33 cellular contexts compared by ENCODE assay signal in genomic region chr6:143505537-143505936, GRCh38. TPM values are rescaled to one million over a fixed set of nuclear protein-coding genes. Genes with fewer than 3 reads are reported as not detected.
DNase-seq lines count a peak whose midpoint lies in the region; ATAC-seq, FAIRE-seq and TF ChIP-seq lines count a peak whose summit lies in the region.
"Had no signal": no experiment of that assay in that cellular context is flagged by ENCODE, and none has a peak within 500 bp of the region (broad histone marks: within the 10 kb centered on the region; RNA-seq: fewer than 3 reads in every experiment).

No MANE protein-coding gene starts in this region.

- peak; percentile 72 to 96 for ATAC-seq in activated T-cell treated with anti-CD3 and anti-CD28 coated beads, Interleukin-2, amount 50 U/mL, for 72 hours (replicated peaks in 1 of 2)
- ATAC-seq in GM19463 (IDR thresholded peaks at IDR 0.05; ENCODE audit: unreplicated experiment), result peak; percentile 23
- ATAC-seq in HG03159 (IDR thresholded peaks at IDR 0.05; ENCODE audit: unreplicated experiment), result peak; percentile 41
- ATAC-seq in K562, result no peak
- no peak for ATAC-seq in GM18505 (IDR thresholded peaks at IDR 0.05; ENCODE audit: unreplicated experiment)
- ATAC-seq: activated naive CD8-positive, alpha-beta T cell treated with anti-CD3 and anti-CD28 coated beads, Interleukin-2, amount 50 U/mL, for 24 hours; psoas muscle had no signal

- H3K36me3 ChIP-seq in K562 (ENCODE audit: control insufficient read depth, insufficient read depth, low read length), result peaks cover 92% of the 10 kb centered on the region
- H3K36me3 ChIP-seq: WERI-Rb-1 had no signal

- H3K27ac ChIP-seq in K562 (ENCODE audit: extremely low read depth, low read depth, low read length), result no peak overlapping the region
- H3K27ac ChIP-seq: coronary artery, epithelial cell of prostate, psoas muscle, RWPE1, SJSA1, WERI-Rb-1 had no signal

- no peak overlapping the region for H2AFZ ChIP-seq in K562 (ENCODE audit: low read depth, low read length)

- no peaks in the 10 kb centered on the region for H3K9me3 ChIP-seq in K562 (replicated peaks; ENCODE audit: control insufficient read depth, insufficient read depth, low read depth, low read length)
- H3K9me3 ChIP-seq: psoas muscle, SJSA1 had no signal

- no peak for TF ChIP-seq CTCF in K562 (IDR thresholded peaks at IDR 0.05 in 2 of 3, conservative IDR thresholded peaks at IDR 0.05 in 1 of 3; ENCODE audit: insufficient read depth in 2 of 3, low read depth in 1 of 3, low read length in 3 of 3)
- TF ChIP-seq CTCF in CD14-positive monocyte (IDR thresholded peaks at IDR 0.05), result no peak

- no peak overlapping the region for H3K9ac ChIP-seq in K562 (ENCODE audit: insufficient read depth in 1 of 2, low read depth in 2 of 2, low read length in 2 of 2)

- 91% methylated on average over 2 of the region's 2 CpGs for WGBS in K562 (ENCODE audit: insufficient coverage, low coverage, missing lambda C conversion rate)

- TF ChIP-seq EP300 in K562 (IDR thresholded peaks at IDR 0.05; ENCODE audit: low read length), result no peak

- no peak for DNase-seq in activated T-cell treated with anti-CD3 and anti-CD28 coated beads, Interleukin-2, amount 50 U/mL, for 72 hours
- DNase-seq in activated T-cell treated with anti-CD3 and anti-CD28 coated beads, Interleukin-2, amount 50 U/mL, for 48 hours, result no peak
- DNase-seq in K562 (ENCODE audit: extremely low read depth in 1 of 4, low spot score in 3 of 4) (no peak), NCI-H2196 treated with DMSO at 0.1 percent for 48 hours (lab: John Stamatoyannopoulos, UW; ENCODE audit: unreplicated experiment) (no peak), CD14-positive monocyte (ENCODE audit: low spot score) (no peak)
- DNase-seq: ACHN; activated CD4-positive, alpha-beta T cell treated with anti-CD3 and anti-CD28 coated beads, Interleukin-2, amount 50 U/mL, for 4 hours; activated gamma-delta T cell treated with Interleukin-2 at 50 U/mL for 16 hours; activated naive CD8-positive, alpha-beta T cell treated with anti-CD3 and anti-CD28 coated beads, Interleukin-2, amount 50 U/mL, for 24 hours; DMS 273 treated with DMSO at 0.1 percent for 48 hours; effector memory CD4-positive, alpha-beta T cell; EL; GOT3; HFFc6; mammary epithelial cell; NCI-H1048; NCI-H1694; NCI-H446 treated with DMSO at 0.1 percent for 48 hours; NCI-H774; psoas muscle; stimulated activated CD4-positive, alpha-beta T cell treated with anti-CD3 and anti-CD28 coated beads, Interleukin-4, amount 100 ng/mL, for 24 hours; substantia nigra; trophoblast cell; WERI-Rb-1 had no signal

- peak overlapping the region in 1 of 2 donors; percentile 62 for H3K4me3 Mint-ChIP-seq in activated T-cell treated with anti-CD3 and anti-CD28 coated beads, Interleukin-2, amount 50 U/mL, for 72 hours
- H3K4me3 Mint-ChIP-seq in CD14-positive monocyte, result no peak overlapping the region
- H3K4me3 Mint-ChIP-seq: activated naive CD8-positive, alpha-beta T cell treated with anti-CD3 and anti-CD28 coated beads, Interleukin-2, amount 50 U/mL, for 24 hours; B cell; HFFc6; natural killer cell treated with Interleukin-12 subunit alpha and Interleukin-12 subunit beta and Interleukin-15 and Interleukin-18, amount 100 ng/mL, for 72 hours had no signal

- no TSS peak for BruUV-seq in K562 (replicated peaks; lab: Mats Ljungman, UMichigan)

- no peaks in the 10 kb centered on the region for H3K27me3 Mint-ChIP-seq in activated T-cell treated with anti-CD3 and anti-CD28 coated beads, Interleukin-2, amount 50 U/mL, for 72 hours (ENCODE audit: low read depth)
- H3K27me3 Mint-ChIP-seq in CD14-positive monocyte (ENCODE audit: low read depth in 3 of 3), result no peaks in the 10 kb centered on the region
- H3K27me3 Mint-ChIP-seq: activated naive CD8-positive, alpha-beta T cell treated with anti-CD3 and anti-CD28 coated beads, Interleukin-2, amount 50 U/mL, for 24 hours; B cell; natural killer cell treated with Interleukin-12 subunit alpha and Interleukin-12 subunit beta and Interleukin-15 and Interleukin-18, amount 100 ng/mL, for 72 hours had no signal

- peak overlapping the region; percentile 87 for H3K27ac Mint-ChIP-seq in activated T-cell treated with anti-CD3 and anti-CD28 coated beads, Interleukin-2, amount 50 U/mL, for 72 hours
- peak overlapping the region in 2 of 7 donors; percentile 4 to 7 for H3K27ac Mint-ChIP-seq in CD14-positive monocyte
- H3K27ac Mint-ChIP-seq: activated naive CD8-positive, alpha-beta T cell treated with anti-CD3 and anti-CD28 coated beads, Interleukin-2, amount 50 U/mL, for 24 hours; B cell; HFFc6 had no signal

- H3K9me3 Mint-ChIP-seq in activated T-cell treated with anti-CD3 and anti-CD28 coated beads, Interleukin-2, amount 50 U/mL, for 72 hours, result no peaks in the 10 kb centered on the region
- no peaks in the 10 kb centered on the region for H3K9me3 Mint-ChIP-seq in CD14-positive monocyte
- H3K9me3 Mint-ChIP-seq: activated naive CD8-positive, alpha-beta T cell treated with anti-CD3 and anti-CD28 coated beads, Interleukin-2, amount 50 U/mL, for 24 hours; HFFc6; natural killer cell treated with Interleukin-12 subunit alpha and Interleukin-12 subunit beta and Interleukin-15 and Interleukin-18, amount 100 ng/mL, for 72 hours had no signal

- H3K9me1 ChIP-seq in K562 (ENCODE audit: control insufficient read depth, insufficient read depth, low read length), result no peaks in the 10 kb centered on the region

- in situ Hi-C loops in K562 (cut with MboI), result no loop called here

- H4K20me1 ChIP-seq in K562 (replicated peaks; ENCODE audit: control insufficient read depth, insufficient read depth, low read length), result 0 out of 2 replicates have a peak, but pooled peaks cover 3% of the 10 kb centered on the region

- TF ChIP-seq RAD21 in K562 (CRISPR knock-in tag; conservative IDR thresholded peaks at IDR 0.05 in 1 of 2, IDR thresholded peaks at IDR 0.05 in 1 of 2), result no peak

- FAIRE-seq in K562 (lab: Jason Lieb, UNC), result no peak

- peaks cover 28% of the 10 kb centered on the region for H3K4me1 Mint-ChIP-seq in activated T-cell treated with anti-CD3 and anti-CD28 coated beads, Interleukin-2, amount 50 U/mL, for 72 hours (ENCODE audit: low read depth)
- peaks cover 21% of the 10 kb centered on the region for H3K4me1 Mint-ChIP-seq in CD14-positive monocyte

- no peaks in the 10 kb centered on the region for H3K27me3 ChIP-seq in K562 (ENCODE audit: control insufficient read depth in 2 of 2, insufficient read depth in 2 of 2, low read length in 2 of 2)
- H3K27me3 ChIP-seq: SJSA1 had no signal

- no peak overlapping the region for H3K4me2 ChIP-seq in K562 (ENCODE audit: insufficient read depth, low read length)

- peaks cover 34% of the 10 kb centered on the region for H3K79me2 ChIP-seq in K562 (ENCODE audit: control insufficient read depth, insufficient read depth, low read length)

- POLR2A ChIA-PET in K562 (lab: Yijun Ruan, JAX), result interaction anchor here (1.4 kb wide), 2 partner anchors 8 to 14 kb away, joined by 3 to 5 read pairs; no protein-coding TSS in a partner anchor

- H3K4me3 ChIP-seq in K562, result no peak overlapping the region
- H3K4me3 ChIP-seq: coronary artery, psoas muscle, SJSA1 had no signal

- intact Hi-C loops in K562 (cut with micrococcal nuclease), result no loop called here
- intact Hi-C loops in CD14-positive monocyte (cut with micrococcal nuclease), result no loop called here

- CTCF ChIA-PET in K562 (lab: Yijun Ruan, JAX; ENCODE audit: low intra/inter-chr PET ratio), result no interaction called here

- peaks cover 0 to 6% of the 10 kb centered on the region in 2 donors for H3K36me3 Mint-ChIP-seq in activated T-cell treated with anti-CD3 and anti-CD28 coated beads, Interleukin-2, amount 50 U/mL, for 72 hours (ENCODE audit: insufficient read depth in 2 of 2)
- peaks cover 60 to 72% of the 10 kb centered on the region in 2 donors for H3K36me3 Mint-ChIP-seq in CD14-positive monocyte

- TF ChIP-seq POLR2A in K562 (conservative IDR thresholded peaks at IDR 0.05) (no peak), GM18505 (IDR thresholded peaks at IDR 0.05; ENCODE audit: borderline replicate concordance, extremely low read depth, insufficient read depth, insufficient read length) (no peak)

- H3K4me1 ChIP-seq in K562 (replicated peaks in 1 of 2; ENCODE audit: control insufficient read depth in 2 of 2, insufficient read depth in 2 of 2, low read length in 2 of 2), result peaks cover 0 to 6% of the 10 kb centered on the region in 2 experiments; a peak in 2 of 5 replicates
- H3K4me1 ChIP-seq: psoas muscle, SJSA1 had no signal

RNA-seq across cellular contexts. Expression of gene FUCA2, which starts 6.0 kb away (rescaled TPM):
- 10 to 100 TPM; 10.4 to 14.0 TPM for total RNA-seq in activated T-cell treated with anti-CD3 and anti-CD28 coated beads, Interleukin-2, amount 50 U/mL, for 72 hours
- total RNA-seq in K562 (2011; cell fraction: chromatin; rRNA removed; ENCODE audit: low replicate concordance), result 49.7 and 76.8 TPM in 2 replicates
- total RNA-seq in K562 (2011; cell fraction: nucleolus; rRNA removed), result 61.7 and 62.4 TPM in 2 replicates
- 96.9 and 141 TPM in 2 replicates for total RNA-seq in K562 (2011; cell fraction: nucleoplasm; rRNA removed)
- 59.2 and 71.2 TPM in 2 replicates for total RNA-seq in K562 (2014; rRNA removed)
- total RNA-seq in K562 (2014; rRNA removed; fragmentation: Illumina TruSeq; extraction: Trizol), result 79.3 and 82.9 TPM in 2 replicates
- 78.2 and 82.5 TPM in 2 replicates for total RNA-seq in K562 (2015; rRNA removed; fragmentation: Illumina TruSeq; extraction: Trizol)
- 112 and 117 TPM in 2 replicates for total RNA-seq in K562 (2021)
- polyA plus RNA-seq in K562 (2011; rRNA removed), result 58.7 and 80.9 TPM in 2 replicates
- polyA plus RNA-seq in K562 (2011; cell fraction: cytosol; rRNA removed), result 28.0 and 39.1 TPM in 2 replicates
- polyA plus RNA-seq in K562 (2011; cell fraction: nucleus; rRNA removed), result 30.3 and 35.2 TPM in 2 replicates
- polyA plus RNA-seq in K562 (2012), result 69.9 and 86.6 TPM in 2 replicates
- 67.7 and 79.3 TPM in 2 replicates for polyA plus RNA-seq in K562 (2014; fragmentation: Illumina TruSeq; extraction: Trizol)
- 10 to 100 TPM; 20.6 to 23.9 TPM for polyA plus RNA-seq in K562 (2014; fragmentation: Nextera tagmentation; extraction: Ambion mirVana)
- 66.8 and 72.6 TPM in 2 replicates for polyA plus RNA-seq in K562 (2014; rRNA removed)
- polyA minus RNA-seq in K562 (2011; rRNA and poly(A)+ RNA removed), result 43.7 and 55.0 TPM in 2 replicates
- 26.0 and 28.3 TPM in 2 replicates for polyA minus RNA-seq in K562 (2011; cell fraction: cytosol; rRNA and poly(A)+ RNA removed)
- polyA minus RNA-seq in K562 (2011; cell fraction: nucleus; rRNA and poly(A)+ RNA removed), result 9.2 and 14.8 TPM in 2 replicates
- 10 to 100 TPM; 83.7 to 93.5 TPM for polyA plus RNA-seq in CD14-positive monocyte

RNA-seq across cellular contexts. Expression of gene PEX3, which starts 54.9 kb away (rescaled TPM):
- 10 to 100 TPM; 24.0 to 24.3 TPM for total RNA-seq in activated T-cell treated with anti-CD3 and anti-CD28 coated beads, Interleukin-2, amount 50 U/mL, for 72 hours
- total RNA-seq in K562 (2011; cell fraction: chromatin; rRNA removed; ENCODE audit: low replicate concordance), result 17.1 and 21.7 TPM in 2 replicates
- 14.7 and 18.2 TPM in 2 replicates for total RNA-seq in K562 (2011; cell fraction: nucleolus; rRNA removed)
- total RNA-seq in K562 (2011; cell fraction: nucleoplasm; rRNA removed), result 14.9 and 22.7 TPM in 2 replicates
- total RNA-seq in K562 (2014; rRNA removed) (17.2 and 22.8 TPM in 2 replicates), K562 (2014; rRNA removed; fragmentation: Illumina TruSeq; extraction: Trizol) (30.8 and 32.7 TPM in 2 replicates), K562 (2015; rRNA removed; fragmentation: Illumina TruSeq; extraction: Trizol) (32.7 and 36.7 TPM in 2 replicates), K562 (2021) (18.0 and 21.8 TPM in 2 replicates)
- polyA plus RNA-seq in K562 (2011; rRNA removed) (39.2 and 55.7 TPM in 2 replicates), K562 (2014; fragmentation: Illumina TruSeq; extraction: Trizol) (20.8 and 26.5 TPM in 2 replicates), K562 (2014; fragmentation: Nextera tagmentation; extraction: Ambion mirVana) (10 to 100 TPM; 62.8 to 69.6 TPM), K562 (2014; rRNA removed) (17.1 and 17.3 TPM in 2 replicates), CD14-positive monocyte (1 to 10 TPM; 5.2 to 6.9 TPM)
- polyA plus RNA-seq in K562 (2011; cell fraction: cytosol; rRNA removed), result 12.2 and 12.8 TPM in 2 replicates
- polyA plus RNA-seq in K562 (2011; cell fraction: nucleus; rRNA removed), result 19.7 and 24.5 TPM in 2 replicates
- polyA plus RNA-seq in K562 (2012), result 16.2 and 21.4 TPM in 2 replicates
- 23.8 and 30.9 TPM in 2 replicates for polyA minus RNA-seq in K562 (2011; rRNA and poly(A)+ RNA removed)
- polyA minus RNA-seq in K562 (2011; cell fraction: cytosol; rRNA and poly(A)+ RNA removed), result 14.9 and 20.1 TPM in 2 replicates
- polyA minus RNA-seq in K562 (2011; cell fraction: nucleus; rRNA and poly(A)+ RNA removed), result 27.7 and 38.4 TPM in 2 replicates

RNA-seq across cellular contexts. Expression of gene ADAT2, which starts 55.0 kb away (rescaled TPM):
- 10 to 100 TPM; 27.3 to 29.0 TPM for total RNA-seq in activated T-cell treated with anti-CD3 and anti-CD28 coated beads, Interleukin-2, amount 50 U/mL, for 72 hours
- total RNA-seq in K562 (2011; cell fraction: chromatin; rRNA removed; ENCODE audit: low replicate concordance), result 32.1 and 107 TPM in 2 replicates
- 16.2 and 27.9 TPM in 2 replicates for total RNA-seq in K562 (2011; cell fraction: nucleolus; rRNA removed)
- total RNA-seq in K562 (2011; cell fraction: nucleoplasm; rRNA removed), result 52.9 and 88.3 TPM in 2 replicates
- 21.4 and 22.6 TPM in 2 replicates for total RNA-seq in K562 (2014; rRNA removed)
- 35.7 and 41.0 TPM in 2 replicates for total RNA-seq in K562 (2014; rRNA removed; fragmentation: Illumina TruSeq; extraction: Trizol)
- total RNA-seq in K562 (2015; rRNA removed; fragmentation: Illumina TruSeq; extraction: Trizol), result 29.0 and 32.7 TPM in 2 replicates
- total RNA-seq in K562 (2021), result 25.9 and 28.4 TPM in 2 replicates
- polyA plus RNA-seq in K562 (2011; rRNA removed), result 48.4 and 60.6 TPM in 2 replicates
- polyA plus RNA-seq in K562 (2011; cell fraction: cytosol; rRNA removed), result 8.6 and 19.2 TPM in 2 replicates
- 74.1 and 78.0 TPM in 2 replicates for polyA plus RNA-seq in K562 (2011; cell fraction: nucleus; rRNA removed)
- polyA plus RNA-seq in K562 (2012), result 19.4 and 22.7 TPM in 2 replicates
- 29.7 and 31.7 TPM in 2 replicates for polyA plus RNA-seq in K562 (2014; fragmentation: Illumina TruSeq; extraction: Trizol)
- 10 to 100 TPM; 13.0 to 18.5 TPM for polyA plus RNA-seq in K562 (2014; fragmentation: Nextera tagmentation; extraction: Ambion mirVana)
- 46.7 and 62.5 TPM in 2 replicates for polyA plus RNA-seq in K562 (2014; rRNA removed)
- polyA minus RNA-seq in K562 (2011; rRNA and poly(A)+ RNA removed), result 34.7 and 36.7 TPM in 2 replicates
- 12.5 and 17.0 TPM in 2 replicates for polyA minus RNA-seq in K562 (2011; cell fraction: cytosol; rRNA and poly(A)+ RNA removed)
- polyA minus RNA-seq in K562 (2011; cell fraction: nucleus; rRNA and poly(A)+ RNA removed), result 39.2 and 45.5 TPM in 2 replicates
- polyA plus RNA-seq in CD14-positive monocyte, result under 1 TPM; 0.08 to 0.51 TPM

Comparison
In these comparisons a context has a peak if more than half of its experiments do, and no peak if none do; other contexts are left out.
1. ATAC-seq: peak in activated T-cell treated with anti-CD3 and anti-CD28 coated beads, Interleukin-2, amount 50 U/mL, for 72 hours (2 of 2), GM19463 (single experiment) and HG03159 (single experiment); none in K562 (single experiment) and GM18505 (single experiment).